Comparison of ENCODE assay signal across 2 cellular contexts in the genomic region with DNA sequence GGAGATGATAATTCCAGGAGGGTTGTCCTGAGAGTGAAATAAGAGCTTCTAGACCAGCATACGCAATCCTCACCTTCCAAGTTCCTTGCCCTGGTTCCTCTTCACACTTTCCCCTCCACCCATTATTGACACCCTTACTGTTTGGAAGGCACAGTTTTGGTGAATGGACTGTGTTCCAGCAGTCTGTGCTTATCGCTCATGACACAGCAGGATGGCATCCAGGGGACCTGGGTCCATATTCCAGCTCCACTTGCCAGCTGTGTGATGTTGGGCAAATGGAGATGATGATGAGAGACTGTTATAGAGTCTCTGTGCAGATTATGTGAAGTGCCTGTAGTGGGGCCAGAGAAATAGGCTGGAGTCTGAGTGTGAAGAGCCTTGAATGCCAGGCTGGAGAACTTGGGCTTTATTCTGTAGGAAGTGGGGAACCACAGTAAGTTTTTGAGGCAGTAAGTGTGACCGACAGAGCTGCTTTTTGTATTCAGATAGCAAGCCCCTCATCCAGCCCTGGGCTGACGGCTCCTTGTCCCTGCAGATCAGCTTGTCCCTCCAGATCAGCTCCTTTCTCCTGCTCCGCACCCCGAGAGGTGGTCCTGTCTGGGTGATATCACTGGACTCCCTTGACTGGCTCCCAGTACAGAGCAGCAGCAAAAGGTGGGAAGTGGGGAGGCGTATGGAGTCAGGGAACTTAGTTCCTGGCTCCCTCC.
TF ChIP-seq lines count a peak whose summit lies in the region.

No MANE protein-coding gene starts in this region.

TF ChIP-seq in GM23338, 12 proteins besides CTCF, POLR2A, EP300 and RAD21:
- TF ChIP-seq, protein P1, sequence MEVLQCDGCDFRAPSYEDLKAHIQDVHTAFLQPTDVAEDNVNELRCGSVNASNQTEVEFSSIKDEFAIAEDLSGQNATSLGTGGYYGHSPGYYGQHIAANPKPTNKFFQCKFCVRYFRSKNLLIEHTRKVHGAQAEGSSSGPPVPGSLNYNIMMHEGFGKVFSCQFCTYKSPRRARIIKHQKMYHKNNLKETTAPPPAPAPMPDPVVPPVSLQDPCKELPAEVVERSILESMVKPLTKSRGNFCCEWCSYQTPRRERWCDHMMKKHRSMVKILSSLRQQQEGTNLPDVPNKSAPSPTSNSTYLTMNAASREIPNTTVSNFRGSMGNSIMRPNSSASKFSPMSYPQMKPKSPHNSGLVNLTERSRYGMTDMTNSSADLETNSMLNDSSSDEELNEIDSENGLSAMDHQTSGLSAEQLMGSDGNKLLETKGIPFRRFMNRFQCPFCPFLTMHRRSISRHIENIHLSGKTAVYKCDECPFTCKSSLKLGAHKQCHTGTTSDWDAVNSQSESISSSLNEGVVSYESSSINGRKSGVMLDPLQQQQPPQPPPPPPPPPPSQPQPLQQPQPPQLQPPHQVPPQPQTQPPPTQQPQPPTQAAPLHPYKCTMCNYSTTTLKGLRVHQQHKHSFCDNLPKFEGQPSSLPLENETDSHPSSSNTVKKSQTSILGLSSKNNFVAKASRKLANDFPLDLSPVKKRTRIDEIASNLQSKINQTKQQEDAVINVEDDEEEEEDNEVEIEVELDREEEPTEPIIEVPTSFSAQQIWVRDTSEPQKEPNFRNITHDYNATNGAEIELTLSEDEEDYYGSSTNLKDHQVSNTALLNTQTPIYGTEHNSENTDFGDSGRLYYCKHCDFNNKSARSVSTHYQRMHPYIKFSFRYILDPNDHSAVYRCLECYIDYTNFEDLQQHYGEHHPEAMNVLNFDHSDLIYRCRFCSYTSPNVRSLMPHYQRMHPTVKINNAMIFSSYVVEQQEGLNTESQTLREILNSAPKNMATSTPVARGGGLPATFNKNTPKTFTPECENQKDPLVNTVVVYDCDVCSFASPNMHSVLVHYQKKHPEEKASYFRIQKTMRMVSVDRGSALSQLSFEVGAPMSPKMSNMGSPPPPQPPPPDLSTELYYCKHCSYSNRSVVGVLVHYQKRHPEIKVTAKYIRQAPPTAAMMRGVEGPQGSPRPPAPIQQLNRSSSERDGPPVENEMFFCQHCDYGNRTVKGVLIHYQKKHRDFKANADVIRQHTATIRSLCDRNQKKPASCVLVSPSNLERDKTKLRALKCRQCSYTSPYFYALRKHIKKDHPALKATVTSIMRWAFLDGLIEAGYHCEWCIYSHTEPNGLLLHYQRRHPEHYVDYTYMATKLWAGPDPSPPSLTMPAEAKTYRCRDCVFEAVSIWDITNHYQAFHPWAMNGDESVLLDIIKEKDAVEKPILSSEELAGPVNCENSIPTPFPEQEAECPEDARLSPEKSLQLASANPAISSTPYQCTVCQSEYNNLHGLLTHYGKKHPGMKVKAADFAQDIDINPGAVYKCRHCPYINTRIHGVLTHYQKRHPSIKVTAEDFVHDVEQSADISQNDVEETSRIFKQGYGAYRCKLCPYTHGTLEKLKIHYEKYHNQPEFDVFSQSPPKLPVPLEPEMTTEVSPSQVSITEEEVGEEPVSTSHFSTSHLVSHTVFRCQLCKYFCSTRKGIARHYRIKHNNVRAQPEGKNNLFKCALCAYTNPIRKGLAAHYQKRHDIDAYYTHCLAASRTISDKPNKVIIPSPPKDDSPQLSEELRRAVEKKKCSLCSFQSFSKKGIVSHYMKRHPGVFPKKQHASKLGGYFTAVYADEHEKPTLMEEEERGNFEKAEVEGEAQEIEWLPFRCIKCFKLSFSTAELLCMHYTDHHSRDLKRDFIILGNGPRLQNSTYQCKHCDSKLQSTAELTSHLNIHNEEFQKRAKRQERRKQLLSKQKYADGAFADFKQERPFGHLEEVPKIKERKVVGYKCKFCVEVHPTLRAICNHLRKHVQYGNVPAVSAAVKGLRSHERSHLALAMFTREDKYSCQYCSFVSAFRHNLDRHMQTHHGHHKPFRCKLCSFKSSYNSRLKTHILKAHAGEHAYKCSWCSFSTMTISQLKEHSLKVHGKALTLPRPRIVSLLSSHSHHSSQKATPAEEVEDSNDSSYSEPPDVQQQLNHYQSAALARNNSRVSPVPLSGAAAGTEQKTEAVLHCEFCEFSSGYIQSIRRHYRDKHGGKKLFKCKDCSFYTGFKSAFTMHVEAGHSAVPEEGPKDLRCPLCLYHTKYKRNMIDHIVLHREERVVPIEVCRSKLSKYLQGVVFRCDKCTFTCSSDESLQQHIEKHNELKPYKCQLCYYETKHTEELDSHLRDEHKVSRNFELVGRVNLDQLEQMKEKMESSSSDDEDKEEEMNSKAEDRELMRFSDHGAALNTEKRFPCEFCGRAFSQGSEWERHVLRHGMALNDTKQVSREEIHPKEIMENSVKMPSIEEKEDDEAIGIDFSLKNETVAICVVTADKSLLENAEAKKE (CRISPR knock-in tag; IDR thresholded peaks at IDR 0.05): no peak
- TF ChIP-seq JUNB (IDR thresholded peaks at IDR 0.05; ENCODE audit: unreplicated experiment): no peak
- no peak for TF ChIP-seq EZH2phosphoT487 (IDR thresholded peaks at IDR 0.05; ENCODE audit: unreplicated experiment)

TF ChIP-seq in H1, 55 proteins besides CTCF, POLR2A, EP300 and RAD21:
- TF ChIP-seq RBBP5 (IDR thresholded peaks at IDR 0.05; ENCODE audit: borderline replicate concordance, low read depth, low read length) (no peak), HDAC6 (IDR thresholded peaks at IDR 0.05; ENCODE audit: low read depth, low read length) (no peak), HDAC2 (IDR thresholded peaks at IDR 0.05; ENCODE audit: borderline replicate concordance in 1 of 2, low read depth in 2 of 2, low read length in 2 of 2) (no peak)
TF ChIP-seq in H1: peak in this region for 0.
